Comparison of ENCODE assay signal across 24 cellular contexts in genomic region chr7:133061792-133062191, GRCh38.
"Had no signal": no experiment of that assay in that cellular context is flagged by ENCODE, and none has a peak within 500 bp of the region (broad histone marks: within the 10 kb centered on the region; RNA-seq: fewer than 3 reads in every experiment).

No MANE protein-coding gene starts in this region.

- H3K4me3 ChIP-seq: SJSA1 had no signal

- DNase-seq: activated CD4-positive, alpha-beta T cell treated with anti-CD3 and anti-CD28 coated beads for 4 hours; activated CD8-positive, alpha-beta memory T cell treated with anti-CD3 and anti-CD28 coated beads, Interleukin-2, amount 50 U/mL, for 4 hours; activated CD8-positive, alpha-beta T cell treated with anti-CD3 and anti-CD28 coated beads for 36 hours; activated gamma-delta T cell treated with Interleukin-2 at 50 U/mL for 16 hours; activated naive CD4-positive, alpha-beta T cell treated with anti-CD3 and anti-CD28 coated beads, Interleukin-2, amount 10 ng/mL, durations not matched to agents 7 days and 5 days; activated naive CD8-positive, alpha-beta T cell treated with anti-CD3 and anti-CD28 coated beads for 36 hours; activated T-cell treated with anti-CD3 and anti-CD28 coated beads, Interleukin-2, amount 50 U/mL, for 72 hours; central memory CD4-positive, alpha-beta T cell; IMR-90; KG1; NCI-H1048; NCI-H146; NCI-H187 treated with DMSO at 0.1 percent for 48 hours; NCI-H510A treated with DMSO at 0.1 percent for 48 hours; NCI-H748 treated with DMSO at 0.1 percent for 48 hours; OCI-M1; RPMI8226; SHP77; SW 1271 had no signal

- ATAC-seq: activated CD4-positive, CD25-positive, alpha-beta regulatory T cell treated with anti-CD3 and anti-CD28 coated beads, Interleukin-2, amount 50 U/mL, for 24 hours; activated CD8-positive, alpha-beta T cell treated with anti-CD3 and anti-CD28 coated beads for 36 hours; activated T-cell treated with anti-CD3 and anti-CD28 coated beads, Interleukin-2, amount 50 U/mL, for 72 hours; Panc1; SK-N-SH treated with all-trans-retinoic acid at 6 μM for 48 hours had no signal

- H3K9me3 ChIP-seq: SJSA1 had no signal

- H3K27ac ChIP-seq: SJSA1 had no signal

- H3K27me3 Mint-ChIP-seq: activated CD8-positive, alpha-beta T cell treated with anti-CD3 and anti-CD28 coated beads for 36 hours; activated naive CD4-positive, alpha-beta T cell treated with anti-CD3 and anti-CD28 coated beads, Interleukin-2, amount 10 ng/mL, durations not matched to agents 7 days and 5 days; activated naive CD8-positive, alpha-beta T cell treated with anti-CD3 and anti-CD28 coated beads for 36 hours had no signal

- H3K4me3 Mint-ChIP-seq: activated CD8-positive, alpha-beta T cell treated with anti-CD3 and anti-CD28 coated beads for 36 hours; activated naive CD4-positive, alpha-beta T cell treated with anti-CD3 and anti-CD28 coated beads, Interleukin-2, amount 10 ng/mL, durations not matched to agents 7 days and 5 days; activated naive CD8-positive, alpha-beta T cell treated with anti-CD3 and anti-CD28 coated beads for 36 hours; activated T-cell treated with anti-CD3 and anti-CD28 coated beads, Interleukin-2, amount 50 U/mL, for 72 hours had no signal

- H3K27me3 ChIP-seq: SJSA1 had no signal

- H3K9me3 Mint-ChIP-seq: activated CD8-positive, alpha-beta T cell treated with anti-CD3 and anti-CD28 coated beads for 36 hours; activated naive CD4-positive, alpha-beta T cell treated with anti-CD3 and anti-CD28 coated beads, Interleukin-2, amount 10 ng/mL, durations not matched to agents 7 days and 5 days; activated naive CD8-positive, alpha-beta T cell treated with anti-CD3 and anti-CD28 coated beads for 36 hours; activated T-cell treated with anti-CD3 and anti-CD28 coated beads, Interleukin-2, amount 50 U/mL, for 72 hours; activated T-helper 2 cell treated with anti-CD3 and anti-CD28 coated beads, Interferon-gamma antibody, Interleukin-2, Interleukin-4, amounts not matched to agents 10 μg/mL and 5 μg/mL and 100 μg/mL, durations not matched to agents 14 hours and 24 hours and 36 hours had no signal

- H3K27ac Mint-ChIP-seq: activated CD8-positive, alpha-beta T cell treated with anti-CD3 and anti-CD28 coated beads for 36 hours; activated naive CD4-positive, alpha-beta T cell treated with anti-CD3 and anti-CD28 coated beads, Interleukin-2, amount 10 ng/mL, durations not matched to agents 7 days and 5 days; activated naive CD8-positive, alpha-beta T cell treated with anti-CD3 and anti-CD28 coated beads for 36 hours; activated T-cell treated with anti-CD3 and anti-CD28 coated beads, Interleukin-2, amount 50 U/mL, for 72 hours; activated T-helper 2 cell treated with anti-CD3 and anti-CD28 coated beads, Interferon-gamma antibody, Interleukin-2, Interleukin-4, amounts not matched to agents 10 μg/mL and 5 μg/mL and 100 μg/mL, durations not matched to agents 14 hours and 24 hours and 36 hours had no signal

- H3K4me1 ChIP-seq: SJSA1 had no signal
